Comparison of ENCODE assay signal across 8 cellular contexts in genomic region chr2:178280261-178280852, GRCh38.
DNase-seq lines count a peak whose midpoint lies in the region; ATAC-seq, FAIRE-seq and TF ChIP-seq lines count a peak whose summit lies in the region.

No MANE protein-coding gene starts in this region.

- H3K36me3 ChIP-seq in gastrocnemius medialis: no peaks in the 10 kb centered on the region

- H3K4me1 ChIP-seq in gastrocnemius medialis: peaks cover 47 to 58% of the 10 kb centered on the region in 2 donors

- in situ Hi-C loops in gastrocnemius medialis (cut with MboI; ENCODE audit: low sequenced_read_pairs in 4 of 4): loop anchor here in 2 of 4 donors (10.0 to 25.0 kb wide), 2 partner anchors 143 to 146 kb away; no protein-coding TSS in a partner anchor

- peak; percentile 15 for DNase-seq in 8988T
- DNase-seq in Daoy (ENCODE audit: low read depth): peak; percentile 33
- DNase-seq in H54 (ENCODE audit: insufficient read length, low spot score): no peak
- peak; percentile 54 for DNase-seq in NB4 (ENCODE audit: low read depth)
- DNase-seq in activated CD4-positive, alpha-beta T cell treated with anti-CD3 and anti-CD28 coated beads, Interleukin-2, amount 50 U/mL, for 1 hour: peak; percentile 9
- peak; percentile 39 for DNase-seq in glomerular visceral epithelial cell (ENCODE audit: extremely low spot score)
- DNase-seq in gastrocnemius medialis: no peak
- DNase-seq in DMS114 treated with DMSO at 0.1 percent for 48 hours (lab: John Stamatoyannopoulos, UW; ENCODE audit: unreplicated experiment): no peak

- peak in 1 of 2 donors; percentile 55 for ATAC-seq in gastrocnemius medialis

- peak; percentile 85 for FAIRE-seq in H54 (lab: Jason Lieb, UNC)

- TF ChIP-seq POLR2A in H54 (IDR thresholded peaks at IDR 0.05; ENCODE audit: low read depth, low read length): no peak
- TF ChIP-seq POLR2A in NB4 (IDR thresholded peaks at IDR 0.05; ENCODE audit: extremely low read depth, insufficient read length): no peak
- no peak for TF ChIP-seq POLR2A in gastrocnemius medialis (IDR thresholded peaks at IDR 0.05)

- TF ChIP-seq CTCF in NB4 (IDR thresholded peaks at IDR 0.05; ENCODE audit: low read depth, low read length) (peak; percentile 77), gastrocnemius medialis (IDR thresholded peaks at IDR 0.05 in 4 of 5, conservative IDR thresholded peaks at IDR 0.05 in 1 of 5) (peak; percentile 67 to 80 (median 72))

- intact Hi-C loops in gastrocnemius medialis (cut with DNase I; ENCODE audit: low total_unique reads): loop anchor here (2.0 kb wide), 1 partner anchor 86 kb away; the partner anchor contains the start of gene OSBPL6

- H3K27me3 ChIP-seq in gastrocnemius medialis: no peaks in the 10 kb centered on the region

- H3K4me3 ChIP-seq in NB4 (ENCODE audit: low read depth, low read length): no peak overlapping the region
- H3K4me3 ChIP-seq in gastrocnemius medialis: no peak overlapping the region

- peak overlapping the region in 2 of 4 donors; percentile 29 to 33 for H3K27ac ChIP-seq in gastrocnemius medialis

- H3K9me3 ChIP-seq in gastrocnemius medialis: no peaks in the 10 kb centered on the region

Comparison
In these comparisons a context has a peak if more than half of its experiments do, and no peak if none do; other contexts are left out.
1. DNase-seq: peak in 8988T (single experiment), Daoy (single experiment), NB4 (single experiment), activated CD4-positive, alpha-beta T cell treated with anti-CD3 and anti-CD28 coated beads, Interleukin-2, amount 50 U/mL, for 1 hour (single experiment) and glomerular visceral epithelial cell (single experiment); none in H54 (single experiment), gastrocnemius medialis (0 of 2) and DMS114 treated with DMSO at 0.1 percent for 48 hours (single experiment).